In the genomic region with DNA sequence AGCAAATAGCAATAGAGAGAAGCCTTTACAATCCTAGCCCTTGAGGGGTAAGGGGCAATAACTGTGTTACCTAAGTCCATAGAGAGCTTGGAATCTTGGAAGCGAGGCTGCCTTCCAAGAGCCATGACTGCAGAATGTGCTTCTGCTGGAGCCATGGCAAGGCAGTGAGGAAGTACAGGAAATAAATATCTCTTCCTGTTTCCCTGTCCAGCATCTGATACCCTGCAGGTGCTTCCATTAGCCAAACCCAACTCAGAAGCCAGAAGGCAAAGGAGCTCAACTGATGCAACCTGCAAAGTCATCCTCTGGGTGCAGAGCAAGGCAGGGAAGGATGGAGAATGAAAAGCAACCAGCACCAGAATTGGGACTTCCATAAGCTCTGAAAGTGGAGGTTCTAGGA, we compare ENCODE assay signal across 18 cellular contexts. TPM values are rescaled to one million over a fixed set of nuclear protein-coding genes. Genes with fewer than 3 reads are reported as not detected.
DNase-seq lines count a peak whose midpoint lies in the region; ATAC-seq and TF ChIP-seq lines count a peak whose summit lies in the region.
"Had no signal": no experiment of that assay in that cellular context is flagged by ENCODE, and none has a peak within 500 bp of the region (broad histone marks: within the 10 kb centered on the region; RNA-seq: fewer than 3 reads in every experiment).

No MANE protein-coding gene starts in this region.

- H3K36me3 ChIP-seq in mucosa of descending colon (ENCODE audit: low read depth) (no peaks in the 10 kb centered on the region), esophagus squamous epithelium (no peaks in the 10 kb centered on the region)
- H3K36me3 ChIP-seq: BE2C had no signal

- peaks cover 4% of the 10 kb centered on the region for H3K9me3 Mint-ChIP-seq in osteocyte (ENCODE audit: unreplicated experiment)
- H3K9me3 Mint-ChIP-seq: CD8-positive, alpha-beta memory T cell; GM23338; H9; IgD-negative memory B cell had no signal

- H3K27ac ChIP-seq in C4-2B, result peak overlapping the region; percentile 70
- H3K27ac ChIP-seq in esophagus squamous epithelium, result no peak overlapping the region

- peak; percentile 36 for ATAC-seq in mucosa of descending colon
- ATAC-seq: GM23338, HepG2 had no signal

- H3K27ac Mint-ChIP-seq in osteocyte (ENCODE audit: unreplicated experiment), result no peak overlapping the region
- H3K27ac Mint-ChIP-seq: CD8-positive, alpha-beta memory T cell; GM23338; H9; IgD-negative memory B cell had no signal

- TF ChIP-seq CTCF in C4-2B (conservative IDR thresholded peaks at IDR 0.05) (no peak), mucosa of descending colon (IDR thresholded peaks at IDR 0.05) (no peak), osteocyte (IDR thresholded peaks at IDR 0.05) (no peak), esophagus squamous epithelium (IDR thresholded peaks at IDR 0.05) (no peak)

- no peaks in the 10 kb centered on the region for H3K4me1 ChIP-seq in mucosa of descending colon (ENCODE audit: low read depth)
- H3K4me1 ChIP-seq in esophagus squamous epithelium, result no peaks in the 10 kb centered on the region
- H3K4me1 ChIP-seq: BE2C had no signal

- TF ChIP-seq POLR2A in erythroblast (IDR thresholded peaks at IDR 0.05; ENCODE audit: low read length), result no peak
- no peak for TF ChIP-seq POLR2A in esophagus squamous epithelium (IDR thresholded peaks at IDR 0.05)

- no peaks in the 10 kb centered on the region for H3K27me3 Mint-ChIP-seq in osteocyte (ENCODE audit: unreplicated experiment)

- 88 to 100% methylated on average over 1 of the region's 1 CpG for WGBS in esophagus squamous epithelium, 2 donors

- intact Hi-C loops in mucosa of descending colon (cut with DNase I, micrococcal nuclease), result no loop called here
- intact Hi-C loops in esophagus squamous epithelium (cut with DNase I), result no loop called here

- peaks cover 0 to 97% (median 0%) of the 10 kb centered on the region in 4 donors for H3K27me3 ChIP-seq in esophagus squamous epithelium

- no peaks in the 10 kb centered on the region for H3K36me3 Mint-ChIP-seq in osteocyte (ENCODE audit: unreplicated experiment)
- H3K36me3 Mint-ChIP-seq: CD8-positive, alpha-beta memory T cell; IgD-negative memory B cell had no signal

- no peak overlapping the region for H3K4me3 Mint-ChIP-seq in osteocyte (ENCODE audit: unreplicated experiment)
- H3K4me3 Mint-ChIP-seq: CD8-positive, alpha-beta memory T cell; GM23338; H9; IgD-negative memory B cell had no signal

- DNase-seq in NCI-H69 (lab: John Stamatoyannopoulos, UW), result peak; percentile 10
- no peak for DNase-seq in mucosa of descending colon
- no peak for DNase-seq in erythroblast (lab: John Stamatoyannopoulos, UW)
- no peak for DNase-seq in osteocyte (ENCODE audit: extremely low spot score, unreplicated experiment)
- no peak for DNase-seq in esophagus squamous epithelium (lab: John Stamatoyannopoulos, UW)
- DNase-seq: ACHN; BE2C; CD8-positive, alpha-beta memory T cell; COR-L47; DMS 273 treated with DMSO at 0.1 percent for 48 hours; DMS79; GF-D8; H9; KBM-7 had no signal

- no peaks in the 10 kb centered on the region for H3K9me3 ChIP-seq in mucosa of descending colon
- H3K9me3 ChIP-seq in esophagus squamous epithelium, result no peaks in the 10 kb centered on the region
- H3K9me3 ChIP-seq: BE2C had no signal

- peaks cover 43% of the 10 kb centered on the region for H3K4me1 Mint-ChIP-seq in osteocyte (ENCODE audit: unreplicated experiment)
- H3K4me1 Mint-ChIP-seq: GM23338, IgD-negative memory B cell had no signal

- H3K4me3 ChIP-seq in mucosa of descending colon (no peak overlapping the region), esophagus squamous epithelium (no peak overlapping the region)
- H3K4me3 ChIP-seq: GM23338 had no signal

RNA-seq across cellular contexts. Expression of gene KLHL31, which starts 41.0 kb away (rescaled TPM):
- under 1 TPM; 0.13 to 0.65 (median 0.58) TPM for total RNA-seq in mucosa of descending colon
- total RNA-seq in osteocyte, result 0.40 and 0.42 TPM in 2 replicates
- under 1 TPM; 0.04 to 0.57 (median 0.29) TPM for total RNA-seq in esophagus squamous epithelium
